Comparison of ENCODE assay signal across 8 cellular contexts in the genomic region with DNA sequence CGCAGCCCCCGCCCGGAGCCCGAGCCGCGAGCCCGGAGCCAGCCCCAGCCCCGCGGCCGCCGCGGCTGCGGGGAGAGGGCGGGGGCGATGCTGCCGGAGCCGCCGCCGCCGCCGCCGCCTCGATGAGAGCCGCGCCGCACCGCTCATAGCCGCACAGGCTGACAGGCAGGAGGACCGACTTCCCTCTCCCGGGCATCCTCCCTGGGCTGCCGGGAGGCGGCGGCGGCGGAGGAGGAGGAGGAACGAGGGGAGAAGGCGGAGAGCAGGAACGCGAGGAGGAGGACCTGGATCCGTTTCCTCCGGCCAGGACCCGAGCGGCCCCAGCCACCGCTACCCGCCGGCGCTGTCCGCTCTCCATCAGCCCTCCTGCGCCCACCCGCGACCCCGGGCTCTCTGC. TPM values are rescaled to one million over a fixed set of nuclear protein-coding genes. Genes with fewer than 3 reads are reported as not detected.
DNase-seq lines count a peak whose midpoint lies in the region; ATAC-seq, FAIRE-seq and TF ChIP-seq lines count a peak whose summit lies in the region.

No MANE protein-coding gene starts in this region.

- DNase-seq in A673 (ENCODE audit: low spot score) (peak; percentile 61), NCI-H69 (lab: John Stamatoyannopoulos, UW) (peak; percentile 51), cerebellar cortex (ENCODE audit: low spot score) (peak; percentile 33), HepG2 (ENCODE audit: low spot score) (no peak), suprapubic skin (ENCODE audit: low spot score in 2 of 2) (no peak), LoVo (ENCODE audit: low spot score) (no peak)

- TF ChIP-seq RAD21 in HepG2 (CRISPR knock-in tag; IDR thresholded peaks at IDR 0.05): no peak

- H3K4me3 ChIP-seq in A673 (ENCODE audit: low read depth, low read length, poor library complexity, severe bottlenecking) (peak overlapping the region; percentile 80), HepG2 (replicated peaks in 1 of 3; ENCODE audit: insufficient read depth in 1 of 3, low read depth in 2 of 3, low read length in 3 of 3) (peak overlapping the region in 2 of 3 experiments; percentile 33 to 52; a peak in 2 of 6 replicates), suprapubic skin (peak overlapping the region; percentile 87)

- H3K27ac ChIP-seq in A673 (ENCODE audit: low read depth, low read length, poor library complexity, severe bottlenecking): no peak overlapping the region
- H3K27ac ChIP-seq in HepG2 (ENCODE audit: extremely low read length, insufficient read depth, low read length): no peak overlapping the region
- H3K27ac ChIP-seq in suprapubic skin: peak overlapping the region; percentile 74

- intact Hi-C loops in A673 (cut with micrococcal nuclease; ENCODE audit: unreplicated experiment) (no loop called here), HepG2 (cut with micrococcal nuclease; ENCODE audit: unreplicated experiment) (no loop called here)

- H3K4me2 ChIP-seq in HepG2 (ENCODE audit: low read depth, low read length): peak overlapping the region; percentile 54

- no peaks in the 10 kb centered on the region for H3K36me3 ChIP-seq in A673 (ENCODE audit: insufficient read depth, low read length, poor library complexity, severe bottlenecking)
- H3K36me3 ChIP-seq in HepG2 (replicated peaks in 1 of 2; ENCODE audit: control insufficient read depth in 1 of 2, insufficient read depth in 2 of 2, low read length in 2 of 2): no peaks in the 10 kb centered on the region
- H3K36me3 ChIP-seq in suprapubic skin: no peaks in the 10 kb centered on the region

- POLR2A ChIA-PET in A673 (lab: Charles Lee; ENCODE audit: low non-redundant PET) (no interaction called here), HepG2 (lab: Yijun Ruan, JAX) (no interaction called here)

- FAIRE-seq in HepG2 (lab: Jason Lieb, UNC): no peak

- H3K9me3 ChIP-seq in A673 (ENCODE audit: low read depth, low read length, poor library complexity, severe bottlenecking) (no peaks in the 10 kb centered on the region), HepG2 (ENCODE audit: low read length) (no peaks in the 10 kb centered on the region), suprapubic skin (no peaks in the 10 kb centered on the region)

- 2% methylated on average over 18 of the region's 52 CpGs for WGBS in HepG2 (ENCODE audit: low lambda C conversion rate)
- WGBS in suprapubic skin: no CpG with 5 or more reads among the region's 52 CpGs

- CTCF ChIA-PET in A673 (lab: Charles Lee) (no interaction called here), HepG2 (lab: Yijun Ruan, JAX; ENCODE audit: low intra/inter-chr PET ratio, low total read pairs) (no interaction called here)

- no peak overlapping the region for H3K9ac ChIP-seq in HepG2 (ENCODE audit: insufficient read depth, low read depth, low read length)

- TF ChIP-seq POLR2A in HepG2 (IDR thresholded peaks at IDR 0.05; ENCODE audit: insufficient read depth in 1 of 2, low read depth in 2 of 2, low read length in 2 of 2): no peak
- no peak for TF ChIP-seq POLR2A in suprapubic skin (IDR thresholded peaks at IDR 0.05)

- H3K27me3 ChIP-seq in A673 (replicated peaks; ENCODE audit: insufficient read depth, low read depth, low read length, poor library complexity): no peaks in the 10 kb centered on the region
- peaks cover 17 to 79% of the 10 kb centered on the region in 2 experiments; a peak in 4 of 5 replicates for H3K27me3 ChIP-seq in HepG2 (ENCODE audit: control insufficient read depth in 1 of 2, insufficient read depth in 2 of 2, low read length in 2 of 2)
- peaks cover 25% of the 10 kb centered on the region for H3K27me3 ChIP-seq in suprapubic skin

- H3K4me1 ChIP-seq in A673 (ENCODE audit: insufficient read depth, low read length, poor library complexity, severe bottlenecking): peaks cover 47% of the 10 kb centered on the region
- H3K4me1 ChIP-seq in HepG2 (ENCODE audit: insufficient read depth, low read length): no peaks in the 10 kb centered on the region
- H3K4me1 ChIP-seq in suprapubic skin: peaks cover 42% of the 10 kb centered on the region

- TF ChIP-seq EP300 in HepG2 (IDR thresholded peaks at IDR 0.05; ENCODE audit: low read depth in 2 of 2, low read length in 2 of 2) (no peak), HepG2 (CRISPR knock-in tag; IDR thresholded peaks at IDR 0.05; ENCODE audit: borderline replicate concordance) (no peak), suprapubic skin (IDR thresholded peaks at IDR 0.05) (no peak)

- BruUV-seq in A673 (replicated peaks; lab: Mats Ljungman, UMichigan) (no TSS peak), HepG2 (replicated peaks; lab: Mats Ljungman, UMichigan) (no TSS peak)

- no peaks in the 10 kb centered on the region for H3K79me2 ChIP-seq in HepG2 (ENCODE audit: insufficient read depth, low read length)

- in situ Hi-C loops in HepG2 (cut with HindIII; ENCODE audit: extremely low pct_ligation_motif_present, low pct_unique_long_range_greater_than_20kb): no loop called here

- peaks cover 3% of the 10 kb centered on the region; the same call in 1 of the 2 replicates for H4K20me1 ChIP-seq in HepG2 (ENCODE audit: insufficient read depth, low read length)

- ATAC-seq in GM18499 (IDR thresholded peaks at IDR 0.05; ENCODE audit: insufficient read depth, unreplicated experiment): peak; percentile 15
- ATAC-seq in HG02798 (IDR thresholded peaks at IDR 0.05; ENCODE audit: poor library complexity, unreplicated experiment): peak; percentile 35
- peak; percentile 43 for ATAC-seq in HepG2

- TF ChIP-seq CTCF in A673 (conservative IDR thresholded peaks at IDR 0.05; ENCODE audit: low read depth, low read length) (no peak), HepG2 (CRISPR knock-in tag; IDR thresholded peaks at IDR 0.05) (no peak), suprapubic skin (IDR thresholded peaks at IDR 0.05) (no peak)

- H2AFZ ChIP-seq in HepG2 (ENCODE audit: low read length): no peak overlapping the region

TF ChIP-seq in HepG2, 621 proteins besides CTCF, POLR2A, EP300 and RAD21:
- TF ChIP-seq ZNF615 (CRISPR knock-in tag; IDR thresholded peaks at IDR 0.05; ENCODE audit: borderline replicate concordance): no peak

RNA-seq across cellular contexts. Expression of a gene that starts 0.4 kb away (rescaled TPM):
- total RNA-seq in A673 (2021): 11.0 and 12.2 TPM in 2 replicates
- not detected in 2 replicates for total RNA-seq in HepG2 (2016; rRNA removed; fragmentation: Illumina TruSeq; extraction: Trizol)
- total RNA-seq in HepG2 (2016; cell fraction: cytosol; rRNA removed; fragmentation: Illumina TruSeq; extraction: Trizol; ENCODE audit: low read depth): not detected in 2 replicates
- not detected in 2 replicates for total RNA-seq in HepG2 (2016; cell fraction: insoluble cytoplasmic fraction; rRNA removed; fragmentation: Illumina TruSeq; extraction: Trizol)
- not detected in 2 replicates for total RNA-seq in HepG2 (2016; cell fraction: membrane; rRNA removed; fragmentation: Illumina TruSeq; extraction: Trizol)
- 0.12 TPM in 1 of 2 replicates, not detected in the other for total RNA-seq in HepG2 (2016; cell fraction: nucleus; rRNA removed; fragmentation: Illumina TruSeq; extraction: Trizol)
- 0.01 and 0.03 TPM in 2 replicates for polyA plus RNA-seq in HepG2 (2011; rRNA removed)
- polyA plus RNA-seq in HepG2 (2011; cell fraction: cytosol; rRNA removed): 0.01 TPM in 2 replicates
- 0.03 and 0.11 TPM in 2 replicates for polyA plus RNA-seq in HepG2 (2011; cell fraction: nucleus; rRNA removed)
- 0.05 and 0.09 TPM in 2 replicates for polyA plus RNA-seq in HepG2 (2012)
- not detected in 2 replicates for polyA plus RNA-seq in HepG2 (2016; cell fraction: cytosol; fragmentation: Illumina TruSeq; extraction: Trizol; ENCODE audit: low read depth)
- not detected in 2 replicates for polyA plus RNA-seq in HepG2 (2016; cell fraction: insoluble cytoplasmic fraction; fragmentation: Illumina TruSeq; extraction: Trizol; ENCODE audit: low read depth)
- not detected in 2 replicates for polyA plus RNA-seq in HepG2 (2016; cell fraction: membrane; fragmentation: Illumina TruSeq; extraction: Trizol; ENCODE audit: low read depth)
- not detected in 2 replicates for polyA plus RNA-seq in HepG2 (2016; cell fraction: nucleus; fragmentation: Illumina TruSeq; extraction: Trizol; ENCODE audit: insufficient read depth, low read depth)
- polyA minus RNA-seq in HepG2 (2011; rRNA and poly(A)+ RNA removed; ENCODE audit: low replicate concordance): 3.2 TPM in 1 of 2 replicates, not detected in the other
- 0.09 TPM in 1 of 2 replicates, not detected in the other for polyA minus RNA-seq in HepG2 (2011; cell fraction: cytosol; rRNA and poly(A)+ RNA removed)
- polyA minus RNA-seq in HepG2 (2011; cell fraction: nucleus; rRNA and poly(A)+ RNA removed): not detected in 2 replicates
- total RNA-seq in suprapubic skin: 10 to 100 TPM; 17.1 to 30.8 (median 20.7) TPM

Comparison
In these comparisons a context has a peak if more than half of its experiments do, and no peak if none do; other contexts are left out.
1. DNase-seq: peak in A673 (single experiment), NCI-H69 (single experiment) and cerebellar cortex (single experiment); none in HepG2 (single experiment), suprapubic skin (0 of 2) and LoVo (single experiment).
2. RNA of a gene that starts 0.4 kb away (total RNA-seq): 17.1 to 30.8 TPM in suprapubic skin and 11.0 to 12.2 TPM in A673; 0.12 TPM in HepG2; every median in the first group is over 10 times any median in the second.
3. Peak in every context shown above with its lines, with median percentiles within 50 percentile points of each other: H3K4me3 ChIP-seq and ATAC-seq.